1 cellular context compared by ENCODE assay signal in genomic region chr5:83281658-83282057, GRCh38.
TF ChIP-seq lines count a peak whose summit lies in the region.

No MANE protein-coding gene starts in this region.

TF ChIP-seq in HCT116, 20 proteins besides CTCF, POLR2A, EP300 and RAD21 (continued from another document):
- no peak for TF ChIP-seq ATF3 (IDR thresholded peaks at IDR 0.05)
- peak; percentile 85; the same call in 1 of the 2 replicates for TF ChIP-seq CBX3 (IDR thresholded peaks at IDR 0.05; ENCODE audit: low read depth)
- TF ChIP-seq ELF1 (IDR thresholded peaks at IDR 0.05; ENCODE audit: borderline replicate concordance, low read depth), result 0 out of 2 replicates have a peak, but pooled peaks have one; percentile 27
- peak; percentile 94 for TF ChIP-seq FOSL1 (IDR thresholded peaks at IDR 0.05; ENCODE audit: low read depth)
- TF ChIP-seq SIN3A (IDR thresholded peaks at IDR 0.05; ENCODE audit: low read depth), result peak; percentile 67
- TF ChIP-seq MAX (IDR thresholded peaks at IDR 0.05), result peak; percentile 52; the same call in 1 of the 2 replicates
- peak; percentile 40; the same call in 1 of the 2 replicates for TF ChIP-seq POLR2AphosphoS5 (IDR thresholded peaks at IDR 0.05; ENCODE audit: low read depth, low read length)
